In genomic region chr6:125020385-125020784, GRCh38 we compare ENCODE assay signal across 16 cellular contexts. TPM values are rescaled to one million over a fixed set of nuclear protein-coding genes. Genes with fewer than 3 reads are reported as not detected.
DNase-seq lines count a peak whose midpoint lies in the region; ATAC-seq, FAIRE-seq and TF ChIP-seq lines count a peak whose summit lies in the region.
"Had no signal": no experiment of that assay in that cellular context is flagged by ENCODE, and none has a peak within 500 bp of the region (broad histone marks: within the 10 kb centered on the region; RNA-seq: fewer than 3 reads in every experiment).

No MANE protein-coding gene starts in this region.

- H3K4me3 ChIP-seq in GM23248 (no peak overlapping the region), fibroblast of mammary gland (ENCODE audit: control insufficient read depth, low read depth, low read length) (no peak overlapping the region), trophoblast cell (ENCODE audit: low read depth, low read length) (no peak overlapping the region)
- H3K4me3 ChIP-seq: gastrocnemius medialis, upper lobe of left lung had no signal

- no peak overlapping the region for H2AK5ac ChIP-seq in trophoblast cell (ENCODE audit: low read length)

- no peaks in the 10 kb centered on the region for H3F3A ChIP-seq in GM23248 (ENCODE audit: insufficient read depth)

- FAIRE-seq in GM19239 (lab: Jason Lieb, UNC): no peak

- peak; percentile 82 for DNase-seq in GM23248
- DNase-seq in NCI-H2171 (lab: John Stamatoyannopoulos, UW): peak; percentile 41
- peak; percentile 81 for DNase-seq in fibroblast of mammary gland (ENCODE audit: low read depth)
- no peak for DNase-seq in trophoblast cell
- no peak for DNase-seq in GM19239 (ENCODE audit: insufficient read length, low spot score)
- no peak for DNase-seq in stimulated activated CD4-positive, alpha-beta T cell treated with anti-CD3 and anti-CD28 coated beads, Interleukin-4, amount 100 ng/mL, for 1 hour
- DNase-seq: activated CD4-positive, alpha-beta memory T cell treated with anti-CD3 and anti-CD28 coated beads for 36 hours; CD4-positive, alpha-beta T cell; gastrocnemius medialis; GOT3; islet precursor cell; NCI-H1417 treated with DMSO at 0.1 percent for 48 hours; SHP77 treated with DMSO at 0.1 percent for 48 hours; T-helper 9 cell; upper lobe of left lung had no signal

- no peak overlapping the region for H2BK120ac ChIP-seq in trophoblast cell (ENCODE audit: insufficient read depth, low read length, poor library complexity)

- 8% methylated on average over 4 of the region's 4 CpGs for WGBS in GM23248 (ENCODE audit: low coverage in 1 of 2, low lambda C conversion rate in 2 of 2, missing lambda C conversion rate in 2 of 2), 2 experiments
- WGBS in trophoblast cell (ENCODE audit: extremely low coverage, insufficient coverage, insufficient read length): no CpG with 5 or more reads among the region's 4 CpGs

- ATAC-seq in GM18873 (IDR thresholded peaks at IDR 0.05; ENCODE audit: low FRiP score, unreplicated experiment): no peak
- ATAC-seq: gastrocnemius medialis had no signal

- H4K91ac ChIP-seq in trophoblast cell (ENCODE audit: low read depth, low read length): no peak overlapping the region

- H2BK5ac ChIP-seq in trophoblast cell (ENCODE audit: low read depth, low read length, poor library complexity): no peak overlapping the region

- no peak overlapping the region for H4K8ac ChIP-seq in trophoblast cell (ENCODE audit: low read depth, low read length)

- H3K9me3 ChIP-seq in GM23248 (ENCODE audit: low read depth): no peaks in the 10 kb centered on the region
- H3K9me3 ChIP-seq in trophoblast cell (ENCODE audit: insufficient read depth, low read depth, low read length): no peaks in the 10 kb centered on the region
- H3K9me3 ChIP-seq: gastrocnemius medialis, upper lobe of left lung had no signal

- in situ Hi-C loops in GM23248 (cut with MboI): no loop called here

- no peak overlapping the region for H3K18ac ChIP-seq in trophoblast cell (ENCODE audit: low read length)

- 0 out of 2 replicates have a peak, but pooled peaks cover 3% of the 10 kb centered on the region for H3K9me2 ChIP-seq in GM23248 (ENCODE audit: insufficient read depth)

- no peak overlapping the region for H3K14ac ChIP-seq in trophoblast cell (ENCODE audit: low read length)

- H3K36me3 ChIP-seq in GM23248 (ENCODE audit: low read depth) (no peaks in the 10 kb centered on the region), trophoblast cell (ENCODE audit: control insufficient read depth in 1 of 2, insufficient read depth in 2 of 2, low read length in 2 of 2) (peaks cover 0 to 6% of the 10 kb centered on the region in 2 experiments)
- H3K36me3 ChIP-seq: gastrocnemius medialis, upper lobe of left lung had no signal

- H3K4me1 ChIP-seq in GM23248 (ENCODE audit: insufficient read depth) (peaks cover 21% of the 10 kb centered on the region), trophoblast cell (ENCODE audit: control insufficient read depth in 1 of 2, insufficient read depth in 2 of 2, low read length in 2 of 2) (peaks cover 2 to 4% of the 10 kb centered on the region in 2 experiments)

- H3K23ac ChIP-seq in trophoblast cell (ENCODE audit: low read length): no peak overlapping the region

- H3K27me3 ChIP-seq in GM23248 (replicated peaks; ENCODE audit: insufficient read depth) (no peaks in the 10 kb centered on the region), trophoblast cell (ENCODE audit: insufficient read depth, low read length) (no peaks in the 10 kb centered on the region)
- H3K27me3 ChIP-seq: gastrocnemius medialis, upper lobe of left lung had no signal

- no peaks in the 10 kb centered on the region for H4K20me1 ChIP-seq in GM23248 (ENCODE audit: insufficient read depth)

- H3K79me1 ChIP-seq in trophoblast cell (ENCODE audit: low read length): no peaks in the 10 kb centered on the region

- no peak overlapping the region for H2BK12ac ChIP-seq in trophoblast cell (ENCODE audit: low read length)

- peaks cover 73% of the 10 kb centered on the region for H3K79me2 ChIP-seq in GM23248 (ENCODE audit: insufficient read depth)
- H3K79me2 ChIP-seq in trophoblast cell (ENCODE audit: control insufficient read depth, insufficient read depth, low read length, poor library complexity): no peaks in the 10 kb centered on the region

- no peak overlapping the region for H2AFZ ChIP-seq in GM23248
- no peak overlapping the region for H2AFZ ChIP-seq in trophoblast cell (ENCODE audit: insufficient read depth, low read length, poor library complexity)

- no peak overlapping the region for H3K9ac ChIP-seq in GM23248
- no peak overlapping the region for H3K9ac ChIP-seq in trophoblast cell (ENCODE audit: low read length)

- H3K4me2 ChIP-seq in GM23248 (ENCODE audit: unreplicated experiment) (peak overlapping the region; percentile 5), trophoblast cell (ENCODE audit: low read length) (no peak overlapping the region)

- peak overlapping the region; percentile 42 for H3K4ac ChIP-seq in trophoblast cell (ENCODE audit: low read depth, low read length)

- no peak overlapping the region for H4K12ac ChIP-seq in trophoblast cell (ENCODE audit: low read depth, low read length)

- H3K27ac ChIP-seq in GM23248: peak overlapping the region; percentile 16; the same call in 1 of the 2 replicates
- no peak overlapping the region for H3K27ac ChIP-seq in trophoblast cell (ENCODE audit: low read depth, low read length)
- H3K27ac ChIP-seq: gastrocnemius medialis, upper lobe of left lung had no signal

- no peak for TF ChIP-seq CTCF in fibroblast of mammary gland (conservative IDR thresholded peaks at IDR 0.05; ENCODE audit: control insufficient read depth, insufficient read depth, low read depth, low read length)

RNA-seq across cellular contexts. Expression of gene RNF217, which starts 58.1 kb away (rescaled TPM):
- 10.9 and 15.2 TPM in 2 replicates for total RNA-seq in GM23248 (2014; rRNA removed; shearing (Covaris generic))
- 3.2 and 3.3 TPM in 2 replicates for polyA plus RNA-seq in GM23248 (2016; fragmentation: Nextera tagmentation; extraction: Ambion mirVana)
- 43.5 and 44.6 TPM in 2 replicates for polyA plus RNA-seq in trophoblast cell (2013)

Comparison
In these comparisons a context has a peak if more than half of its experiments do, and no peak if none do; other contexts are left out.
1. DNase-seq: peak in GM23248 (single experiment), NCI-H2171 (single experiment) and fibroblast of mammary gland (single experiment); none in trophoblast cell (0 of 2), GM19239 (single experiment) and stimulated activated CD4-positive, alpha-beta T cell treated with anti-CD3 and anti-CD28 coated beads, Interleukin-4, amount 100 ng/mL, for 1 hour (single experiment).